8 cellular contexts compared by ENCODE assay signal in genomic region chr3:185585862-185586643, GRCh38. TPM values are rescaled to one million over a fixed set of nuclear protein-coding genes. Genes with fewer than 3 reads are reported as not detected.
A peak's percentile ranks its signal among the peaks of the same experiment; 100 is the strongest.
DNase-seq lines count a peak whose midpoint lies in the region; ATAC-seq, FAIRE-seq and TF ChIP-seq lines count a peak whose summit lies in the region.

TSS of gene SENP2 (plus strand) at chr3:185586295. CDS start at chr3:185586414, 119 bp downstream.

- TF ChIP-seq POLR2A in H54 (IDR thresholded peaks at IDR 0.05; ENCODE audit: low read depth, low read length) (peak; percentile 66), Raji (IDR thresholded peaks at IDR 0.05; ENCODE audit: insufficient read depth, low read depth, low read length) (peak; percentile 81)

- peak within 1 kb of the TSS; percentile 80 for H2AFZ ChIP-seq in Loucy (ENCODE audit: low read length)

- H3K27me3 ChIP-seq in Loucy (ENCODE audit: insufficient read depth, low read length, poor library complexity, severe bottlenecking), result no peaks in the 10 kb centered on the region

- H3K4me3 Mint-ChIP-seq in naive thymus-derived CD8-positive, alpha-beta T cell, result peak within 1 kb of the TSS; percentile 76 to 94 (median 90)

- H3K4me1 ChIP-seq in Loucy (ENCODE audit: insufficient read depth, low read length, poor library complexity, severe bottlenecking), result peaks cover 23% of the 10 kb centered on the region

- TF ChIP-seq CTCF in Loucy (conservative IDR thresholded peaks at IDR 0.05; ENCODE audit: low read length) (no peak), fibroblast of mammary gland (conservative IDR thresholded peaks at IDR 0.05; ENCODE audit: control insufficient read depth, insufficient read depth, low read depth, low read length) (no peak)

- peaks cover 3% of the 10 kb centered on the region for H4K20me1 ChIP-seq in Loucy (ENCODE audit: insufficient read depth, low read length, poor library complexity, severe bottlenecking)

- peak within 1 kb of the TSS; percentile 79 for H3K9ac ChIP-seq in Loucy (ENCODE audit: low read depth, low read length, poor library complexity, severe bottlenecking)

- no peaks in the 10 kb centered on the region for H3K36me3 ChIP-seq in Loucy (ENCODE audit: insufficient read depth, low read length)

- peaks cover 0 to 2% (median 0%) of the 10 kb centered on the region in 9 donors for H3K9me3 Mint-ChIP-seq in naive thymus-derived CD8-positive, alpha-beta T cell

- peaks cover 34% of the 10 kb centered on the region for H3K79me2 ChIP-seq in Loucy (ENCODE audit: insufficient read depth, low read length)

- POLR2A ChIA-PET in naive thymus-derived CD8-positive, alpha-beta T cell (lab: Charles Lee), result interaction anchor here (0.6 to 2.3 kb wide), 8 partner anchors 10 to 1197 kb away, joined by 3 to 11 read pairs (median 6); partner anchors contain the start of genes DNAJB11, EIF4A2, TMEM41A and TRA2B

- DNase-seq in EL (peak; percentile 99), H54 (ENCODE audit: insufficient read length, low spot score) (peak; percentile 97), fibroblast of mammary gland (ENCODE audit: low read depth) (peak; percentile 98)
- DNase-seq in activated T-helper 9 cell treated with anti-CD3 and anti-CD28 coated beads, Interleukin-2, amount 50 U/mL, for 16 hours (ENCODE audit: low read depth), result peak; percentile 99
- DNase-seq in naive thymus-derived CD8-positive, alpha-beta T cell, result peak; percentile 96 to 100 (median 100)
- DNase-seq in stimulated activated naive CD4-positive, alpha-beta T cell (lab: John Stamatoyannopoulos, UW), result peak; percentile 96 to 99 (median 99)

- H3K9me2 ChIP-seq in Loucy (replicated peaks; ENCODE audit: low read depth, low read length), result no peaks in the 10 kb centered on the region

- ATAC-seq in naive thymus-derived CD8-positive, alpha-beta T cell, result peak; percentile 92 to 93

- peaks cover 0 to 3% (median 0%) of the 10 kb centered on the region in 5 donors for H3K27me3 Mint-ChIP-seq in naive thymus-derived CD8-positive, alpha-beta T cell

- no peaks in the 10 kb centered on the region for H3F3A ChIP-seq in Loucy (ENCODE audit: low read depth)

- H3K4me3 ChIP-seq in Loucy (ENCODE audit: low read length, poor library complexity, severe bottlenecking), result peak within 1 kb of the TSS; percentile 89
- H3K4me3 ChIP-seq in fibroblast of mammary gland (ENCODE audit: control insufficient read depth, low read depth, low read length), result peak within 1 kb of the TSS; percentile 91

- H3K36me3 Mint-ChIP-seq in naive thymus-derived CD8-positive, alpha-beta T cell, result peaks cover 0 to 8% (median 0%) of the 10 kb centered on the region in 3 donors

- peaks cover 14 to 42% (median 36%) of the 10 kb centered on the region in 4 donors for H3K4me1 Mint-ChIP-seq in naive thymus-derived CD8-positive, alpha-beta T cell

- peak within 1 kb of the TSS; percentile 94 for H3K4me2 ChIP-seq in Loucy (ENCODE audit: low read depth, low read length, poor library complexity, severe bottlenecking)

- FAIRE-seq in H54 (lab: Jason Lieb, UNC), result peak; percentile 98

- no peaks in the 10 kb centered on the region for H3K9me3 ChIP-seq in Loucy (ENCODE audit: insufficient read depth, low read depth, low read length)

- H3K27ac Mint-ChIP-seq in naive thymus-derived CD8-positive, alpha-beta T cell, result peak within 1 kb of the TSS; percentile 87 to 99 (median 96)

RNA-seq across cellular contexts. Expression of gene SENP2, which starts in this region (rescaled TPM):
- 10 to 100 TPM; 40.2 to 53.1 TPM for total RNA-seq in naive thymus-derived CD8-positive, alpha-beta T cell
- 10 to 100 TPM; 12.3 to 13.8 (median 13.8) TPM for polyA plus RNA-seq in naive thymus-derived CD8-positive, alpha-beta T cell

Comparison
In these comparisons a context has a peak if more than half of its experiments do, and no peak if none do; other contexts are left out.
1. Peak in every context shown above with its lines: DNase-seq, ATAC-seq and H3K4me3 ChIP-seq.